ENCODE assay signal across 12 cellular contexts in the genomic region with DNA sequence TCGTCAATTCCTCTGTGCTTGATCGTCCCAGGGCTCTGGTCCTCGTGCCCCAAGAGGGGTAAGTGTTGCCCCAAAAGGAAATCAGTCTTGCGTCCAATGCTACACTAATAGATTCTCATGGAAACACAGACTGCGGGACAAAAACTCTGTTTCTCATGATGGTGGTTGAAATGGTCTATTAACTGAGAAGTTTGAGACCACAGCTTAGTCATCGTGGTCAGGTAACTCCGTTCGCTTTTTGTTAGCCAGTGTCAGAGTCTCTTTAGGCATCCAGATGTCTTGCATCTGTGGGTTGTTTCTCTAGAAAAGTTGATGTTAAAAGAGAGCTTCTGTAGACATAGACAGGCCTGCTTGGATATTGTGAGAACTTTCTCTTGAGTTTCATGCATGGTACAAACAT.
A peak's percentile ranks its signal among the peaks of the same experiment; 100 is the strongest.
DNase-seq lines count a peak whose midpoint lies in the region; ATAC-seq, FAIRE-seq and TF ChIP-seq lines count a peak whose summit lies in the region.
"Had no signal": no experiment of that assay in that cellular context is flagged by ENCODE, and none has a peak within 500 bp of the region (broad histone marks: within the 10 kb centered on the region; RNA-seq: fewer than 3 reads in every experiment).

No MANE protein-coding gene starts in this region.

- H3K4me1 ChIP-seq in naive thymus-derived CD4-positive, alpha-beta T cell (ENCODE audit: control insufficient read depth in 2 of 2, insufficient read depth in 2 of 2, low read length in 2 of 2): no peaks in the 10 kb centered on the region
- H3K4me1 ChIP-seq: pancreas had no signal

- CTCF ChIA-PET in naive thymus-derived CD4-positive, alpha-beta T cell (lab: Charles Lee): no interaction called here

- no peak overlapping the region for H3K4me3 ChIP-seq in HL-60 (replicated peaks; ENCODE audit: insufficient read depth, low read length)
- no peak overlapping the region for H3K4me3 ChIP-seq in naive thymus-derived CD4-positive, alpha-beta T cell (ENCODE audit: low read length)
- H3K4me3 ChIP-seq: pancreas had no signal

- peak overlapping the region in 6 of 9 donors; percentile 10 to 51 (median 28) for H3K27ac Mint-ChIP-seq in naive thymus-derived CD4-positive, alpha-beta T cell
- H3K27ac Mint-ChIP-seq: activated CD4-positive, alpha-beta memory T cell treated with anti-CD3 and anti-CD28 coated beads, Interleukin-2, amount 10 ng/mL, durations not matched to agents 7 days and 5 days had no signal

- POLR2A ChIA-PET in naive thymus-derived CD4-positive, alpha-beta T cell (lab: Charles Lee): no interaction called here

- peaks cover 9 to 42% (median 37%) of the 10 kb centered on the region in 7 donors for H3K4me1 Mint-ChIP-seq in naive thymus-derived CD4-positive, alpha-beta T cell

- H3K27me3 Mint-ChIP-seq in naive thymus-derived CD4-positive, alpha-beta T cell: no peaks in the 10 kb centered on the region
- H3K27me3 Mint-ChIP-seq: activated CD4-positive, alpha-beta memory T cell treated with anti-CD3 and anti-CD28 coated beads, Interleukin-2, amount 10 ng/mL, durations not matched to agents 7 days and 5 days had no signal

- H3K27ac ChIP-seq in HL-60 (replicated peaks): 0 out of 2 replicates have a peak overlapping the region, but pooled peaks have one; percentile 24
- H3K27ac ChIP-seq in naive thymus-derived CD4-positive, alpha-beta T cell (ENCODE audit: low read depth, low read length): no peak overlapping the region
- H3K27ac ChIP-seq: pancreas had no signal

- H3K36me3 Mint-ChIP-seq in naive thymus-derived CD4-positive, alpha-beta T cell: peaks cover 25 to 77% (median 52%) of the 10 kb centered on the region in 5 donors

- no peaks in the 10 kb centered on the region for H3K9me3 ChIP-seq in naive thymus-derived CD4-positive, alpha-beta T cell (ENCODE audit: control insufficient read depth in 2 of 3, low read length in 3 of 3)
- H3K9me3 ChIP-seq: pancreas had no signal

- FAIRE-seq in D721Med (lab: Jason Lieb, UNC): no peak
- FAIRE-seq: A204.1, pancreas had no signal

- no peak overlapping the region for H3K4me3 Mint-ChIP-seq in naive thymus-derived CD4-positive, alpha-beta T cell
- H3K4me3 Mint-ChIP-seq: activated CD4-positive, alpha-beta memory T cell treated with anti-CD3 and anti-CD28 coated beads, Interleukin-2, amount 10 ng/mL, durations not matched to agents 7 days and 5 days had no signal

- TF ChIP-seq CTCF in HL-60 (IDR thresholded peaks at IDR 0.05; ENCODE audit: insufficient read depth, low read length): no peak
- no peak for TF ChIP-seq CTCF in D721Med (IDR thresholded peaks at IDR 0.05; ENCODE audit: insufficient read depth, missing control alignments)

- ATAC-seq in GM21786 (IDR thresholded peaks at IDR 0.05; ENCODE audit: unreplicated experiment): peak; percentile 85
- ATAC-seq in naive thymus-derived CD4-positive, alpha-beta T cell: peak; percentile 27
- ATAC-seq: pancreas had no signal

- H3K36me3 ChIP-seq in naive thymus-derived CD4-positive, alpha-beta T cell (ENCODE audit: control insufficient read depth in 2 of 3, insufficient read depth in 3 of 3, low read length in 3 of 3): peaks cover 49 to 99% (median 56%) of the 10 kb centered on the region in 3 experiments
- H3K36me3 ChIP-seq: pancreas had no signal

- H3K27me3 ChIP-seq in HL-60 (ENCODE audit: insufficient read depth, poor library complexity, severe bottlenecking): no peaks in the 10 kb centered on the region
- H3K27me3 ChIP-seq in naive thymus-derived CD4-positive, alpha-beta T cell (ENCODE audit: control insufficient read depth in 2 of 2, insufficient read depth in 2 of 2, low read length in 2 of 2): no peaks in the 10 kb centered on the region
- H3K27me3 ChIP-seq: pancreas had no signal

- H3K9me3 Mint-ChIP-seq in naive thymus-derived CD4-positive, alpha-beta T cell: peaks cover 0 to 2% (median 0%) of the 10 kb centered on the region in 11 donors
- H3K9me3 Mint-ChIP-seq: activated CD4-positive, alpha-beta memory T cell treated with anti-CD3 and anti-CD28 coated beads, Interleukin-2, amount 10 ng/mL, durations not matched to agents 7 days and 5 days had no signal

- DNase-seq in SIG-M5 treated with dmso at 0.1 percent for 504 hours (lab: John Stamatoyannopoulos, UW; ENCODE audit: unreplicated experiment) (peak; percentile 27), SIG-M5 (lab: John Stamatoyannopoulos, UW) (no peak), HL-60 (ENCODE audit: low read depth in 1 of 2, low spot score in 1 of 2) (peak in 1 of 2 experiments; percentile 50), D721Med (ENCODE audit: insufficient read length, low spot score) (no peak), NCI-H2081 treated with DMSO at 0.1 percent for 48 hours (lab: John Stamatoyannopoulos, UW) (no peak), DMS 273 treated with DMSO at 0.1 percent for 48 hours (lab: John Stamatoyannopoulos, UW) (no peak)
- no peak for DNase-seq in naive thymus-derived CD4-positive, alpha-beta T cell
- DNase-seq: activated CD4-positive, alpha-beta memory T cell treated with anti-CD3 and anti-CD28 coated beads, Interleukin-2, amount 10 ng/mL, durations not matched to agents 7 days and 5 days; NCI-H69; pancreas had no signal

- intact Hi-C loops in naive thymus-derived CD4-positive, alpha-beta T cell (cut with micrococcal nuclease): no loop called here
